Comparison of ENCODE assay signal across 20 cellular contexts in the genomic region with DNA sequence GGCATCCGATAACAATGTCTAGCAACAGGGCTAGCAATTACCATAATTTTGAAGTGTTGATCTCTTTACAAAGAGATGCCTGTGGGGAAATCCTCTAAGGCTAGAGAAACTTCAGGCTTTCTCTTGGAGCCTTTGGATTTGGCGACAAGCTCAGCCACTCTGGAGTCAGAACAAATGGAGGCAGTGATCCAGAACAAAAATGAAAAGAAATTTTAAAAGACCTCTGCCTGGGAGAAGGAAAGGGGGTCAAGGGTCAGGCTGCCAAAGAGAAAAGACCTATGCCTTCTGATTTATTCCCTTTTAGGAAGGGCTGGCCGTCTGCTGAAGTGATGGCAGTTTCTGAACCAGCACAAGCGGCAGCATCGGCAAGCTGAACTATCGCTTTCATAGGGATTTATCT.
A peak's percentile ranks its signal among the peaks of the same experiment; 100 is the strongest.
DNase-seq lines count a peak whose midpoint lies in the region; ATAC-seq and TF ChIP-seq lines count a peak whose summit lies in the region.
"Had no signal": no experiment of that assay in that cellular context is flagged by ENCODE, and none has a peak within 500 bp of the region (broad histone marks: within the 10 kb centered on the region; RNA-seq: fewer than 3 reads in every experiment).

No MANE protein-coding gene starts in this region.

- 0 out of 2 replicates have a peak, but pooled peaks cover 4% of the 10 kb centered on the region for H3K4me1 ChIP-seq in GM23338 (ENCODE audit: insufficient read depth)
- H3K4me1 ChIP-seq in trophoblast cell (ENCODE audit: control insufficient read depth in 1 of 2, insufficient read depth in 2 of 2, low read length in 2 of 2) = peaks cover 3 to 14% of the 10 kb centered on the region in 2 experiments
- H3K4me1 ChIP-seq in upper lobe of right lung = no peaks in the 10 kb centered on the region
- H3K4me1 ChIP-seq: ascending aorta, uterus had no signal

- H2BK5ac ChIP-seq in trophoblast cell (ENCODE audit: low read depth, low read length, poor library complexity) = no peak overlapping the region

- ATAC-seq in GM23338 (peak; percentile 27; the same call in 2 of the 3 replicates), Right ventricle myocardium inferior (no peak), HG02840 (IDR thresholded peaks at IDR 0.05; ENCODE audit: low FRiP score, unreplicated experiment) (no peak), upper lobe of right lung (no peak), HG02870 (IDR thresholded peaks at IDR 0.05; ENCODE audit: unreplicated experiment) (no peak)
- ATAC-seq: gastroesophageal sphincter had no signal

- H3K79me1 ChIP-seq in trophoblast cell (ENCODE audit: low read length) = peaks cover 5% of the 10 kb centered on the region

- peak overlapping the region; percentile 35 for H4K8ac ChIP-seq in trophoblast cell (ENCODE audit: low read depth, low read length)

- WGBS in trophoblast cell (ENCODE audit: extremely low coverage, insufficient coverage, insufficient read length) = no CpG with 5 or more reads among the region's 6 CpGs

- H3K27ac ChIP-seq in GM23338 (ENCODE audit: low read depth) (no peak overlapping the region), caudate nucleus (ENCODE audit: low read depth, low read length) (peak overlapping the region; percentile 34), trophoblast cell (ENCODE audit: low read depth, low read length) (peak overlapping the region; percentile 3), upper lobe of right lung (no peak overlapping the region)
- H3K27ac ChIP-seq: ascending aorta, C4-2B, gastroesophageal sphincter, uterus had no signal

- H3K36me3 ChIP-seq in GM23338 (ENCODE audit: insufficient read depth) = no peaks in the 10 kb centered on the region
- H3K36me3 ChIP-seq in trophoblast cell (ENCODE audit: control insufficient read depth in 1 of 2, insufficient read depth in 2 of 2, low read length in 2 of 2) = no peaks in the 10 kb centered on the region
- no peaks in the 10 kb centered on the region for H3K36me3 ChIP-seq in upper lobe of right lung
- H3K36me3 ChIP-seq: ascending aorta, esophagus squamous epithelium, gastroesophageal sphincter, uterus had no signal

- no peak overlapping the region for H3K4me3 Mint-ChIP-seq in GM23338
- H3K4me3 Mint-ChIP-seq: activated naive CD8-positive, alpha-beta T cell; H9 had no signal

- H2BK12ac ChIP-seq in trophoblast cell (ENCODE audit: low read length) = no peak overlapping the region

- H3K9ac ChIP-seq in trophoblast cell (ENCODE audit: low read length) = no peak overlapping the region

- intact Hi-C loops in Right ventricle myocardium inferior (cut with DNase I) (no loop called here), upper lobe of right lung (cut with DNase I) (no loop called here)

- no peak overlapping the region for H3K14ac ChIP-seq in trophoblast cell (ENCODE audit: low read length)

- no peak overlapping the region for H3K23ac ChIP-seq in trophoblast cell (ENCODE audit: low read length)

- no peak overlapping the region for H4K12ac ChIP-seq in trophoblast cell (ENCODE audit: low read depth, low read length)

- H3K27me3 Mint-ChIP-seq in GM23338 (ENCODE audit: insufficient read depth, low read depth, poor library complexity) = peaks cover 2% of the 10 kb centered on the region

- H3K4me3 ChIP-seq in GM23338 (no peak overlapping the region), trophoblast cell (ENCODE audit: low read depth, low read length) (no peak overlapping the region), upper lobe of right lung (no peak overlapping the region)
- H3K4me3 ChIP-seq: esophagus squamous epithelium, gastroesophageal sphincter, uterus had no signal

- TF ChIP-seq CTCF in GM23338 (conservative IDR thresholded peaks at IDR 0.05; ENCODE audit: low read depth in 2 of 2) (no peak), upper lobe of right lung (IDR thresholded peaks at IDR 0.05) (no peak)

- H2AFZ ChIP-seq in GM23338 = peak overlapping the region; percentile 57; the same call in 1 of the 2 replicates
- no peak overlapping the region for H2AFZ ChIP-seq in trophoblast cell (ENCODE audit: insufficient read depth, low read length, poor library complexity)

- no peak overlapping the region for H2AK5ac ChIP-seq in trophoblast cell (ENCODE audit: low read length)

- no peak overlapping the region for H3K4me2 ChIP-seq in GM23338
- H3K4me2 ChIP-seq in trophoblast cell (ENCODE audit: low read length) = no peak overlapping the region

- no peaks in the 10 kb centered on the region for H3K9me3 ChIP-seq in trophoblast cell (ENCODE audit: insufficient read depth, low read depth, low read length)
- H3K9me3 ChIP-seq in upper lobe of right lung = no peaks in the 10 kb centered on the region
- H3K9me3 ChIP-seq: ascending aorta, esophagus squamous epithelium, gastroesophageal sphincter, uterus had no signal

- no peaks in the 10 kb centered on the region for H3K36me3 Mint-ChIP-seq in GM23338 (ENCODE audit: low read depth)
- H3K36me3 Mint-ChIP-seq: activated naive CD8-positive, alpha-beta T cell had no signal

- no peaks in the 10 kb centered on the region for H3K9me2 ChIP-seq in GM23338 (ENCODE audit: insufficient read depth)

- no peak overlapping the region for H4K91ac ChIP-seq in trophoblast cell (ENCODE audit: low read depth, low read length)

- no peaks in the 10 kb centered on the region for H3K27me3 ChIP-seq in GM23338 (ENCODE audit: insufficient read depth)
- H3K27me3 ChIP-seq in trophoblast cell (ENCODE audit: insufficient read depth, low read length) = no peaks in the 10 kb centered on the region
- no peaks in the 10 kb centered on the region for H3K27me3 ChIP-seq in upper lobe of right lung
- H3K27me3 ChIP-seq: ascending aorta, gastroesophageal sphincter, uterus had no signal

- DNase-seq in GM23338 (ENCODE audit: low spot score) = no peak
- DNase-seq in caudate nucleus (lab: John Stamatoyannopoulos, UW) = no peak
- peak; percentile 52 for DNase-seq in medulla oblongata (ENCODE audit: extremely low spot score)
- no peak for DNase-seq in trophoblast cell
- DNase-seq in Right ventricle myocardium inferior (ENCODE audit: missing footprints) = no peak
- no peak for DNase-seq in upper lobe of right lung
- DNase-seq: activated CD4-positive, alpha-beta T cell treated with anti-CD3 and anti-CD28 coated beads, Interleukin-2, amount 50 U/mL, for 48 hours; activated CD4-positive, CD25-positive, alpha-beta regulatory T cell; DND-41; esophagus squamous epithelium; H9; OCI-M1; Right ventricle myocardium superior; uterus had no signal

- no peaks in the 10 kb centered on the region for H3K9me3 Mint-ChIP-seq in GM23338
- H3K9me3 Mint-ChIP-seq: H9 had no signal

- H3K79me2 ChIP-seq in GM23338 (replicated peaks; ENCODE audit: insufficient read depth) = no peaks in the 10 kb centered on the region
- H3K79me2 ChIP-seq in trophoblast cell (ENCODE audit: control insufficient read depth, insufficient read depth, low read length, poor library complexity) = no peaks in the 10 kb centered on the region

- H3K27ac Mint-ChIP-seq in GM23338 = no peak overlapping the region
- H3K27ac Mint-ChIP-seq: activated naive CD8-positive, alpha-beta T cell had no signal

- H4K20me1 ChIP-seq in GM23338 (replicated peaks; ENCODE audit: insufficient read depth) = no peaks in the 10 kb centered on the region

- H2BK120ac ChIP-seq in trophoblast cell (ENCODE audit: insufficient read depth, low read length, poor library complexity) = peak overlapping the region; percentile 38

- peaks cover 12% of the 10 kb centered on the region; the same call in 2 of the 3 replicates for H3K4me1 Mint-ChIP-seq in GM23338

- no peak overlapping the region for H3K18ac ChIP-seq in trophoblast cell (ENCODE audit: low read length)

- H3K4ac ChIP-seq in trophoblast cell (ENCODE audit: low read depth, low read length) = no peak overlapping the region

- no peaks in the 10 kb centered on the region for H3F3A ChIP-seq in GM23338 (replicated peaks; ENCODE audit: low read depth)

TF ChIP-seq in GM23338, 12 proteins besides CTCF, POLR2A, EP300 and RAD21 (continues in another document):
- TF ChIP-seq STAT1 (IDR thresholded peaks at IDR 0.05; ENCODE audit: unreplicated experiment) (no peak), JUNB (IDR thresholded peaks at IDR 0.05; ENCODE audit: unreplicated experiment) (no peak), ZNF114 (CRISPR knock-in tag; IDR thresholded peaks at IDR 0.05) (no peak), NANOG (IDR thresholded peaks at IDR 0.05; ENCODE audit: borderline replicate concordance) (no peak), CREB1 (CRISPR knock-in tag; IDR thresholded peaks at IDR 0.05; ENCODE audit: low read depth) (no peak), EZH2phosphoT487 (IDR thresholded peaks at IDR 0.05; ENCODE audit: unreplicated experiment) (no peak), POLR2AphosphoS5 (IDR thresholded peaks at IDR 0.05; ENCODE audit: low read depth) (no peak)
- TF ChIP-seq, protein P1, sequence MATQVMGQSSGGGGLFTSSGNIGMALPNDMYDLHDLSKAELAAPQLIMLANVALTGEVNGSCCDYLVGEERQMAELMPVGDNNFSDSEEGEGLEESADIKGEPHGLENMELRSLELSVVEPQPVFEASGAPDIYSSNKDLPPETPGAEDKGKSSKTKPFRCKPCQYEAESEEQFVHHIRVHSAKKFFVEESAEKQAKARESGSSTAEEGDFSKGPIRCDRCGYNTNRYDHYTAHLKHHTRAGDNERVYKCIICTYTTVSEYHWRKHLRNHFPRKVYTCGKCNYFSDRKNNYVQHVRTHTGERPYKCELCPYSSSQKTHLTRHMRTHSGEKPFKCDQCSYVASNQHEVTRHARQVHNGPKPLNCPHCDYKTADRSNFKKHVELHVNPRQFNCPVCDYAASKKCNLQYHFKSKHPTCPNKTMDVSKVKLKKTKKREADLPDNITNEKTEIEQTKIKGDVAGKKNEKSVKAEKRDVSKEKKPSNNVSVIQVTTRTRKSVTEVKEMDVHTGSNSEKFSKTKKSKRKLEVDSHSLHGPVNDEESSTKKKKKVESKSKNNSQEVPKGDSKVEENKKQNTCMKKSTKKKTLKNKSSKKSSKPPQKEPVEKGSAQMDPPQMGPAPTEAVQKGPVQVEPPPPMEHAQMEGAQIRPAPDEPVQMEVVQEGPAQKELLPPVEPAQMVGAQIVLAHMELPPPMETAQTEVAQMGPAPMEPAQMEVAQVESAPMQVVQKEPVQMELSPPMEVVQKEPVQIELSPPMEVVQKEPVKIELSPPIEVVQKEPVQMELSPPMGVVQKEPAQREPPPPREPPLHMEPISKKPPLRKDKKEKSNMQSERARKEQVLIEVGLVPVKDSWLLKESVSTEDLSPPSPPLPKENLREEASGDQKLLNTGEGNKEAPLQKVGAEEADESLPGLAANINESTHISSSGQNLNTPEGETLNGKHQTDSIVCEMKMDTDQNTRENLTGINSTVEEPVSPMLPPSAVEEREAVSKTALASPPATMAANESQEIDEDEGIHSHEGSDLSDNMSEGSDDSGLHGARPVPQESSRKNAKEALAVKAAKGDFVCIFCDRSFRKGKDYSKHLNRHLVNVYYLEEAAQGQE (IDR thresholded peaks at IDR 0.05; ENCODE audit: unreplicated experiment) = no peak

Comparison
In these comparisons a context has a peak if more than half of its experiments do, and no peak if none do; other contexts are left out.
1. H3K27ac ChIP-seq: peak in caudate nucleus (single experiment) and trophoblast cell (single experiment); none in GM23338 (single experiment) and upper lobe of right lung (single experiment).